Comparison of ENCODE assay signal across 9 cellular contexts in the genomic region with DNA sequence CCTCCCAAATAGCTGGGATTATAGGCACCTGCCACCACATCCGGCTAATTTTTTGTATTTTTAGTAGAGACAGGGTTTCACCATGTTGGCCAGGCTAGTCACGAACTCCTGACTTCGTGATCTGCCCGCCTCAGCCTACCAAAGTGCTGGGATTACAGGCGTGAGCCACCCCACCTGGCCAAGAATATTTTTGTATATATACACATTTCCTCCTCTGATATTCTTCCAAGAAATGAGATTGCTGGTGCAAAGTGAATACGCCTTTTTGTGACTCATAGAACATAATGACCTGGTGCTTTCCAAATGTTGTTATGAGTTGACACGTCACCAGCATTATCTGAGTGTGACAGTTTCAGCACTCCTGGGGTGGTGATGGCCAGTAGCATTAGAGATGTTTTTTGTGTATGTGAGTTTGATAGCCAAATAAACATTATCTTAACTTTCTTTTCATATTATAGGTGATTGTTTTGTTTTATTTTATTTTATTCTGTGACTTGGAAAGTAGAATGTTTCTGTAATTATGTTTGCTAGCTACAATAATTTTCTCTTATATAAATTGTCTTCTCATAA. TPM values are rescaled to one million over a fixed set of nuclear protein-coding genes. Genes with fewer than 3 reads are reported as not detected.
DNase-seq lines count a peak whose midpoint lies in the region; ATAC-seq and TF ChIP-seq lines count a peak whose summit lies in the region.
"Had no signal": no experiment of that assay in that cellular context is flagged by ENCODE, and none has a peak within 500 bp of the region (broad histone marks: within the 10 kb centered on the region; RNA-seq: fewer than 3 reads in every experiment).

No MANE protein-coding gene starts in this region.

- no peak overlapping the region for H4K91ac ChIP-seq in mesenchymal stem cell (ENCODE audit: low read length)

- no peaks in the 10 kb centered on the region for H3K9me3 ChIP-seq in Panc1 (ENCODE audit: control insufficient read depth, insufficient read depth, low read depth, low read length)
- no peaks in the 10 kb centered on the region for H3K9me3 ChIP-seq in mesenchymal stem cell (ENCODE audit: control insufficient read depth, low read length)

- no peak overlapping the region for H3K27ac ChIP-seq in Panc1 (ENCODE audit: low read length)
- no peak overlapping the region for H3K27ac ChIP-seq in mesenchymal stem cell (ENCODE audit: low read length, poor library complexity, severe bottlenecking)

- no peaks in the 10 kb centered on the region for H3K79me1 ChIP-seq in mesenchymal stem cell (replicated peaks; ENCODE audit: low read length, poor library complexity, severe bottlenecking)

- H2BK15ac ChIP-seq in mesenchymal stem cell (ENCODE audit: low read depth, poor library complexity, severe bottlenecking) = no peak overlapping the region

- H3K4ac ChIP-seq in mesenchymal stem cell (ENCODE audit: low read depth in 1 of 2, low read length in 2 of 2) = no peak overlapping the region

- peak; percentile 91 for DNase-seq in Daoy (ENCODE audit: low read depth)
- DNase-seq in Panc1 (ENCODE audit: low read depth, low spot score) = peak; percentile 54
- DNase-seq in Right ventricle myocardium superior = no peak
- no peak for DNase-seq in mesenchymal stem cell
- DNase-seq in NCI-H1048 (lab: John Stamatoyannopoulos, UW) = no peak
- no peak for DNase-seq in UCSD-AML1 (lab: John Stamatoyannopoulos, UW; ENCODE audit: unreplicated experiment)
- no peak for DNase-seq in OCI-M2 (lab: John Stamatoyannopoulos, UW; ENCODE audit: unreplicated experiment)
- DNase-seq: GDM1 had no signal

- no peak overlapping the region for H2AFZ ChIP-seq in mesenchymal stem cell (ENCODE audit: low read depth, low read length)

- H2BK120ac ChIP-seq in mesenchymal stem cell (ENCODE audit: low read depth, low read length) = no peak overlapping the region

- no peak overlapping the region for H4K8ac ChIP-seq in mesenchymal stem cell (ENCODE audit: low read length)

- BruUV-seq in Panc1 (replicated peaks; lab: Mats Ljungman, UMichigan) = no TSS peak

- no peak overlapping the region for H2BK5ac ChIP-seq in mesenchymal stem cell (ENCODE audit: low read depth, low read length, poor library complexity, severe bottlenecking)

- H3K4me1 ChIP-seq in Panc1 (ENCODE audit: control insufficient read depth, insufficient read depth, low read length) (no peaks in the 10 kb centered on the region), mesenchymal stem cell (ENCODE audit: control insufficient read depth, insufficient read depth, low read depth, low read length) (no peaks in the 10 kb centered on the region)

- H3K4me3 ChIP-seq in Panc1 (ENCODE audit: low read depth in 2 of 2, low read length in 2 of 2) (no peak overlapping the region), mesenchymal stem cell (ENCODE audit: insufficient read depth in 1 of 2, low read depth in 1 of 2, low read length in 2 of 2) (no peak overlapping the region)

- ATAC-seq in GM21717 (IDR thresholded peaks at IDR 0.05; ENCODE audit: unreplicated experiment) = peak; percentile 84
- peak; percentile 91 for ATAC-seq in Panc1
- peak; percentile 81 for ATAC-seq in Right ventricle myocardium superior (ENCODE audit: poor library complexity)

- H3K9ac ChIP-seq in mesenchymal stem cell (ENCODE audit: low read length) = no peak overlapping the region

- POLR2A ChIA-PET in Panc1 (lab: Charles Lee) = no interaction called here

- H3K14ac ChIP-seq in mesenchymal stem cell (ENCODE audit: low read length in 2 of 2) = no peak overlapping the region

- no peak overlapping the region for H3K4me2 ChIP-seq in mesenchymal stem cell (ENCODE audit: low read length, poor library complexity, severe bottlenecking)

- H3K27me3 ChIP-seq in Panc1 (ENCODE audit: control insufficient read depth, insufficient read depth, low read length) (peaks cover under 1% of the 10 kb centered on the region), mesenchymal stem cell (ENCODE audit: control insufficient read depth in 1 of 2, insufficient read depth in 1 of 2, low read length in 2 of 2) (no peaks in the 10 kb centered on the region)

- no peak overlapping the region for H3K18ac ChIP-seq in mesenchymal stem cell (ENCODE audit: low read depth in 1 of 2, low read length in 2 of 2)

- H3K23ac ChIP-seq in mesenchymal stem cell (ENCODE audit: low read length in 2 of 2) = no peak overlapping the region

- CTCF ChIA-PET in Panc1 (lab: Charles Lee) = no interaction called here

- no peak overlapping the region for H2BK12ac ChIP-seq in mesenchymal stem cell (ENCODE audit: low read length in 2 of 2)

- in situ Hi-C loops in Panc1 (cut with HindIII; ENCODE audit: low pct_unique_long_range_greater_than_20kb, low sequenced_read_pairs) = no loop called here

- 89% methylated on average over 2 of the region's 7 CpGs for WGBS in mesenchymal stem cell

- intact Hi-C loops in Panc1 (cut with micrococcal nuclease; ENCODE audit: unreplicated experiment) = no loop called here
- intact Hi-C loops in Right ventricle myocardium superior (cut with DNase I) = loop anchor here (10.0 kb wide), 1 partner anchor 56 kb away; no protein-coding TSS in a partner anchor

- H3K36me3 ChIP-seq in Panc1 (ENCODE audit: control insufficient read depth, insufficient read depth, low read length) (no peaks in the 10 kb centered on the region), mesenchymal stem cell (ENCODE audit: control insufficient read depth in 1 of 2, insufficient read depth in 2 of 2, low read depth in 1 of 2, low read length in 2 of 2) (no peaks in the 10 kb centered on the region)

- H2AK5ac ChIP-seq in mesenchymal stem cell (ENCODE audit: low read length, severe bottlenecking) = no peak overlapping the region

- TF ChIP-seq CTCF in Panc1 (IDR thresholded peaks at IDR 0.05) = no peak

RNA-seq across cellular contexts. Expression of a gene that starts 54.9 kb away (rescaled TPM):
- total RNA-seq in Daoy (2014; rRNA removed; shearing (Covaris generic)) = 12.7 and 19.3 TPM in 2 replicates
- total RNA-seq in Panc1 (2021; ENCODE audit: unreplicated experiment) = 0.13 TPM
- not detected for polyA plus RNA-seq in Panc1 (2012; ENCODE audit: insufficient read length)
- total RNA-seq in Right ventricle myocardium superior = 23.9 TPM
- polyA plus RNA-seq in mesenchymal stem cell (2013, experiment 1 of 2) = 0.14 TPM
- 0.29 TPM for polyA plus RNA-seq in mesenchymal stem cell (2013, experiment 2 of 2)

Comparison
In these comparisons a context has a peak if more than half of its experiments do, and no peak if none do; other contexts are left out.
1. DNase-seq: peak in Daoy (single experiment) and Panc1 (single experiment); none in Right ventricle myocardium superior (single experiment), mesenchymal stem cell (single experiment), NCI-H1048 (single experiment), UCSD-AML1 (single experiment) and OCI-M2 (single experiment).
2. RNA of a gene that starts 54.9 kb away (total RNA-seq): 23.9 TPM in Right ventricle myocardium superior (single experiment) and 12.7 to 19.3 TPM in Daoy; 0.13 TPM in Panc1 (single experiment); every median in the first group is over 10 times any median in the second.
3. Peak in every context shown above with its lines, with median percentiles within 50 percentile points of each other: ATAC-seq.